35 cellular contexts compared by ENCODE assay signal in genomic region chr14:80133457-80133856, GRCh38.
"Had no signal": no experiment of that assay in that cellular context is flagged by ENCODE, and none has a peak within 500 bp of the region (broad histone marks: within the 10 kb centered on the region; RNA-seq: fewer than 3 reads in every experiment).

No MANE protein-coding gene starts in this region.

- H3K4me3 ChIP-seq: MG63 had no signal

- H3K27me3 ChIP-seq: MG63 had no signal

- H3K9me3 ChIP-seq: MG63 had no signal

- DNase-seq: Karpas-422, Kasumi-1, KG1, MG63, MM.1S, MV-4-11, NCI-H1048, NCI-H1092, NCI-H1092 treated with DMSO at 0.1 percent for 48 hours, NCI-H1105, NCI-H1105 treated with DMSO at 0.1 percent for 48 hours, NCI-H1417, NCI-H1417 treated with DMSO at 0.1 percent for 48 hours, NCI-H1436, NCI-H1436 treated with DMSO at 0.1 percent for 48 hours, NCI-H146, NCI-H1694, NCI-H1694 treated with DMSO at 0.1 percent for 48 hours, NCI-H187, NCI-H187 treated with DMSO at 0.1 percent for 48 hours, NCI-H1930, NCI-H2029, NCI-H2029 treated with DMSO at 0.1 percent for 48 hours, NCI-H2081, NCI-H2081 treated with DMSO at 0.1 percent for 48 hours, NCI-H2107, NCI-H2171, NCI-H2171 treated with DMSO at 0.1 percent for 48 hours, NCI-H2227 treated with DMSO at 0.1 percent for 48 hours, NCI-H226, NCI-H345, NCI-H446, NCI-H446 treated with DMSO at 0.1 percent for 48 hours, NCI-H510A had no signal

- H3K27ac ChIP-seq: KMS-11 had no signal

- H3K36me3 ChIP-seq: MG63 had no signal
